ENCODE assay signal across 8 cellular contexts in the genomic region with DNA sequence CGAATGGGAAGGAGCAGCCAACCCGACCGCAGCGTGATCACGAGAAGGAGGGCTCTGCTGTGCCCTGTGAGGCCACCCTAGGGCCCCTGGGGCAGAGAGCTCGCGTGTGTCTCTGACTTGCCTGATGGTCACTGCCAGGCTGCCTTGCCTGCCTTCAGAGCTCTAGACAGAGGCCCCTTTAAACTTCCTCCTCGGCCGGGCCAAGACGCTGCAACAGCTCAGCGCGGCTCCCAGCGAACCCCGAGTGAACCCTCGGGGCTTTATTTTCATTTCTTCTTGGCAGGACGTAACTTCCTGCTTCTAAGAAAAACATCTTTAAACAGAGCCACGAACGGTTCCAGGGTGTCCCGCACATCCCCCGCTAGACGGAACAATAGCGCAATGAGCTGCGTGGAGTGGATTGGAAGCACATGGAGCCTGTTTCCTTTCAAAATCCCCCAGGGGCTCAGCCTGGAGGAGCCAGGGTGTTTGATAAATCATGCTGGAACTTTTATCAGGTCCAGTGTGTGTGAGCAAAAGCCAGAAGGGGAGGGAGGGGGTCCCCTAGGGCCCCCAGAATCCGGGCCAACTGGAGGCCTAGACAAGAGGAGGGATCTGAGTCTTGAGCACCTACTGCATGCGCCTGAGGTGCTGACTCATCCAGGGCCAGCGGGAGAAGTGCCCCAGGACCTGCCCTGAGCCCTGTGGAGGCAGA.
DNase-seq lines count a peak whose midpoint lies in the region; ATAC-seq and TF ChIP-seq lines count a peak whose summit lies in the region.

No MANE protein-coding gene starts in this region.

- H3K4me1 ChIP-seq in ascending aorta, result peaks cover 4 to 25% of the 10 kb centered on the region in 2 donors

- TF ChIP-seq CTCF in AG10803 (conservative IDR thresholded peaks at IDR 0.05; ENCODE audit: low read length) (no peak), ascending aorta (IDR thresholded peaks at IDR 0.05) (no peak)

- intact Hi-C loops in ascending aorta (cut with DNase I), result loop anchor here (2.0 to 10.0 kb wide), 7 partner anchors 89 to 1494 kb away; partner anchors contain the start of gene ZFAND4

- H3K36me3 ChIP-seq in ascending aorta, result no peaks in the 10 kb centered on the region

- H3K27me3 ChIP-seq in ascending aorta, result no peaks in the 10 kb centered on the region

- ATAC-seq in HG02973 (IDR thresholded peaks at IDR 0.05; ENCODE audit: unreplicated experiment), result no peak
- no peak for ATAC-seq in HG03442 (IDR thresholded peaks at IDR 0.05; ENCODE audit: unreplicated experiment)

- DNase-seq in AG10803 (ENCODE audit: low read depth) (peak; percentile 74), SKM-1 treated with dmso at 0.1 percent for 144 hours (lab: John Stamatoyannopoulos, UW; ENCODE audit: unreplicated experiment) (peak; percentile 86), ascending aorta (ENCODE audit: low spot score in 2 of 2) (peak; percentile 51 to 90), hippocampal formation (lab: John Stamatoyannopoulos, UW) (peak; percentile 23 to 38), smooth muscle cell of the brain vasculature (ENCODE audit: low read depth, low spot score) (peak; percentile 78), GM19238 (ENCODE audit: insufficient read length, low spot score) (no peak)

- peak overlapping the region; percentile 9; the same call in 1 of the 2 replicates for H3K4me3 ChIP-seq in AG10803 (ENCODE audit: low read length)
- H3K4me3 ChIP-seq in ascending aorta, result peak overlapping the region; percentile 29 to 49

- H3K27ac ChIP-seq in ascending aorta, result peak overlapping the region; percentile 90 to 93

- H3K9me3 ChIP-seq in ascending aorta, result no peaks in the 10 kb centered on the region
